In the genomic region with DNA sequence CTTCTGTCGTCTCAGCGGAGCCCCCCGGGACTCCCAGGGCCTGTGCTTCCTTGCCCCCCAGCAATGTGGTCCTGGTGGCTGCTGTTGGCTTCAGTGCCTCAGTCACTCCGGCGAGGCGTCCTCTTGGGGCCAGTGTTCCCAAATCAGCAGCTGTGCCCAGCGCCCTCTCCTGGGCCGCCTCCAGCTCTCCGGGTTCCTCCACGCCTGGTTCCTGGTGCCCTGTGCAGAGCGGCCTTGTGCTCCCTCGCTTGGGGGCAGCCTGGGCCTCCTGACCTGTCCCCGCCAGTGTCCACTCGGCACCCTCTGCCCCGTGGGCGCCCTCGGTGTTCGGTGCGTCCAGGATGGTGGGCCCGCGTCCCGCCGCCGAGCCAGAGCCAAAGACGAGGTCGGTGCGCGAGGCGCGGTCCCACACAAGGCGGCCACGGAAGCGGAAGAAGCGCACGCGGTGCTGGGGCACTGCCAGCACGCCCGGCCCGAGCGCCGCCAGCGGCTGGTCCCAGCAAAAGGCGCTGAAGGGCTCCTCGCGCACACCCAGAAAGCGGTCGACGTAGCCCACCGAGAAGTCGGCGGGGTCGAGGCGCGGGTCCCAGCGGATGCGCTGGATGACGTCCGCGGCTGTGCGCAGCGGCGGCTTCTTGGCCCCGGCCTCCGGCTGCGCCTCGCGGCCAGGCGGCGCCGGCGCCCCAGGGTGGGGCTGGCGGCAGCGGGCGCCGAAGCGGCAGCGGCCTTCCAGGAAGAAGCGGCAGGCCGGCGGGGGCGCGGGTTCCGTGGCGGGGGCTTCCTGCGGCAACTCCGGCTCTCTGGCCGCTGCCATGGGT, we compare ENCODE assay signal across 8 cellular contexts. TPM values are rescaled to one million over a fixed set of nuclear protein-coding genes. Genes with fewer than 3 reads are reported as not detected.
DNase-seq lines count a peak whose midpoint lies in the region; ATAC-seq and TF ChIP-seq lines count a peak whose summit lies in the region.

No MANE protein-coding gene starts in this region.

- peak overlapping the region; percentile 77 for H3K4me2 ChIP-seq in SU-DHL-6 (ENCODE audit: low read depth, low read length, poor library complexity, severe bottlenecking)

- H3K4me1 ChIP-seq in psoas muscle, result peaks cover 9% of the 10 kb centered on the region

- ATAC-seq in GM19035 (IDR thresholded peaks at IDR 0.05; ENCODE audit: unreplicated experiment), result peak; percentile 20
- ATAC-seq in HG03457 (IDR thresholded peaks at IDR 0.05; ENCODE audit: unreplicated experiment), result peak; percentile 5
- ATAC-seq in activated naive CD8-positive, alpha-beta T cell treated with anti-CD3 and anti-CD28 coated beads, Interleukin-2, amount 50 U/mL, for 24 hours, result peak; percentile 21
- ATAC-seq in left cardiac atrium, result peak; percentile 22 to 52
- peak; percentile 17 to 35 (median 24) for ATAC-seq in psoas muscle

- no peaks in the 10 kb centered on the region for H3K9me3 Mint-ChIP-seq in activated naive CD8-positive, alpha-beta T cell treated with anti-CD3 and anti-CD28 coated beads, Interleukin-2, amount 50 U/mL, for 24 hours

- H3K27me3 Mint-ChIP-seq in activated naive CD8-positive, alpha-beta T cell treated with anti-CD3 and anti-CD28 coated beads, Interleukin-2, amount 50 U/mL, for 24 hours, result peaks cover 12% of the 10 kb centered on the region

- peak overlapping the region; percentile 57 for H3K9ac ChIP-seq in SU-DHL-6 (ENCODE audit: low read length)

- H3K27me3 ChIP-seq in SU-DHL-6 (ENCODE audit: low read length) (no peaks in the 10 kb centered on the region), psoas muscle (ENCODE audit: insufficient read depth in 3 of 3, low read length in 2 of 3) (peaks cover 0 to 2% (median 0%) of the 10 kb centered on the region in 3 donors)

- TF ChIP-seq CTCF in SU-DHL-6 (IDR thresholded peaks at IDR 0.05; ENCODE audit: insufficient read depth, low read length, poor library complexity, severe bottlenecking) (no peak), psoas muscle (IDR thresholded peaks at IDR 0.05) (no peak)

- DNase-seq in Ammon's horn (ENCODE audit: low spot score) (peak; percentile 63), left cardiac atrium (peak; percentile 88), psoas muscle (peak; percentile 82), putamen (ENCODE audit: low spot score) (no peak)
- peak; percentile 65 for DNase-seq in activated naive CD8-positive, alpha-beta T cell treated with anti-CD3 and anti-CD28 coated beads, Interleukin-2, amount 50 U/mL, for 24 hours

- intact Hi-C loops in left cardiac atrium (cut with DNase I), result no loop called here
- intact Hi-C loops in psoas muscle (cut with DNase I), result loop anchor here in 1 of 2 donors (1.0 to 10.0 kb wide), 2 partner anchors 14 to 478 kb away; a partner anchor contains a TSS

- peak overlapping the region; percentile 78 for H3K4me3 Mint-ChIP-seq in activated naive CD8-positive, alpha-beta T cell treated with anti-CD3 and anti-CD28 coated beads, Interleukin-2, amount 50 U/mL, for 24 hours

- H3K27ac Mint-ChIP-seq in activated naive CD8-positive, alpha-beta T cell treated with anti-CD3 and anti-CD28 coated beads, Interleukin-2, amount 50 U/mL, for 24 hours, result peak overlapping the region; percentile 64

- H3K36me3 ChIP-seq in SU-DHL-6 (ENCODE audit: low read length) (0 out of 2 replicates have a peak, but pooled peaks cover 5% of the 10 kb centered on the region), psoas muscle (ENCODE audit: insufficient read depth in 1 of 2, low read depth in 1 of 2) (peaks cover 4 to 44% of the 10 kb centered on the region in 2 donors)

- peaks cover 24% of the 10 kb centered on the region; the same call in 1 of the 2 replicates for H3F3A ChIP-seq in SU-DHL-6 (ENCODE audit: insufficient read depth)

- no peaks in the 10 kb centered on the region for H3K9me2 ChIP-seq in SU-DHL-6 (replicated peaks; ENCODE audit: insufficient read depth, low read length)

- no peaks in the 10 kb centered on the region; the same call in 1 of the 2 replicates for H4K20me1 ChIP-seq in SU-DHL-6 (ENCODE audit: low read depth, low read length)

- peak overlapping the region; percentile 19 for H2AFZ ChIP-seq in SU-DHL-6 (ENCODE audit: low read depth, low read length, severe bottlenecking)

- peak overlapping the region; percentile 48 for H3K4me3 ChIP-seq in SU-DHL-6 (ENCODE audit: insufficient read depth, low read length, poor library complexity, severe bottlenecking)
- H3K4me3 ChIP-seq in psoas muscle, result peak overlapping the region; percentile 78

- H3K9me3 ChIP-seq in SU-DHL-6 (ENCODE audit: insufficient read depth, low read length) (no peaks in the 10 kb centered on the region), psoas muscle (no peaks in the 10 kb centered on the region)

- 2 to 4% (median 3%) methylated on average over 55 to 87 of the region's 87 CpGs for WGBS in psoas muscle, 3 donors

- peaks cover 21% of the 10 kb centered on the region for H3K36me3 Mint-ChIP-seq in activated naive CD8-positive, alpha-beta T cell treated with anti-CD3 and anti-CD28 coated beads, Interleukin-2, amount 50 U/mL, for 24 hours (ENCODE audit: low read depth)

- peaks cover 39% of the 10 kb centered on the region for H3K4me1 Mint-ChIP-seq in activated naive CD8-positive, alpha-beta T cell treated with anti-CD3 and anti-CD28 coated beads, Interleukin-2, amount 50 U/mL, for 24 hours

- H3K79me2 ChIP-seq in SU-DHL-6 (ENCODE audit: insufficient read depth, low read length), result no peaks in the 10 kb centered on the region

- H3K27ac ChIP-seq in SU-DHL-6 (ENCODE audit: low read depth, low read length), result peak overlapping the region; percentile 81
- H3K27ac ChIP-seq in psoas muscle, result peak overlapping the region; percentile 91

RNA-seq across cellular contexts. Expression of a gene that starts 0.7 kb away (rescaled TPM):
- total RNA-seq in left cardiac atrium (1 to 10 TPM; 3.3 to 5.4 TPM), psoas muscle (1 to 10 TPM; 2.0 to 3.7 (median 2.7) TPM)
- 1 to 10 TPM; 1.7 to 3.9 (median 3.7) TPM for polyA plus RNA-seq in psoas muscle

RNA-seq across cellular contexts. Expression of a gene that starts 10.2 kb away (rescaled TPM):
- 10 to 100 TPM; 13.0 to 25.0 TPM for total RNA-seq in left cardiac atrium
- 1 to 10 TPM; 5.0 to 7.4 (median 6.0) TPM for total RNA-seq in psoas muscle
- polyA plus RNA-seq in psoas muscle, result 1 to 10 TPM; 1.1 to 4.1 (median 3.1) TPM

RNA-seq across cellular contexts. Expression of a gene that starts 13.9 kb away (rescaled TPM):
- total RNA-seq in left cardiac atrium (10 to 100 TPM; 66.6 to 76.5 TPM), psoas muscle (10 to 100 TPM; 28.2 to 60.2 (median 41.8) TPM)
- 10 to 100 TPM; 21.7 to 28.6 (median 27.2) TPM for polyA plus RNA-seq in psoas muscle

RNA-seq across cellular contexts. Expression of a gene that starts 39.7 kb away (rescaled TPM):
- total RNA-seq in left cardiac atrium, result 1 to 10 TPM in 1 of 2 donors, not detected in 1; 1.1 TPM
- total RNA-seq in psoas muscle, result not detected
- polyA plus RNA-seq in psoas muscle, result not detected

RNA-seq across cellular contexts. Expression of a gene that starts 47.7 kb away (rescaled TPM):
- 1 to 10 TPM; 1.9 to 3.0 TPM for total RNA-seq in left cardiac atrium
- 1 to 10 TPM in 1 of 4 donors, under 1 TPM in 2, not detected in 1; 0.34 to 1.9 (median 0.67) TPM for total RNA-seq in psoas muscle
- polyA plus RNA-seq in psoas muscle, result under 1 TPM; 0.38 to 0.63 (median 0.40) TPM
